ENCODE assay signal across 41 cellular contexts in the genomic region with DNA sequence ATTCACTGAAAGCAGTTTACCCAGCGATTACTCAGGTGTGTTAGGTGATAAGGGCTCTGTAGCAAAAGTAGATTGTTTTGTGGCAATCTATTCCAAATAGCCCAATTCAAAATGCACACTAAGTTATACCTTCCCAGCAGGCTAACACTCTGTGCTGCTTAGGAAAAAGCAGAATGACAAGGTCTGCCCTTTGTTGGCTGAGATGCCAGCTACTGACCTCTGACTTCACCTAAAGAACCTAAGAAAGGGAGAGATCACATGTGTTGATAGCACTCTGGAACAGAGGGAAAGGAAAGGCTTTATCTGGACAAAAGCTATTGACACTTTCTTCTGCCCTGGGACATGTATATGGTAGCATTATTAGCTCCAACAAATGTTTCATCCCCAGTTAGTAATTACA.
"Had no signal": no experiment of that assay in that cellular context is flagged by ENCODE, and none has a peak within 500 bp of the region (broad histone marks: within the 10 kb centered on the region; RNA-seq: fewer than 3 reads in every experiment).

No MANE protein-coding gene starts in this region.

- H3K27me3 Mint-ChIP-seq: activated naive CD4-positive, alpha-beta T cell treated with anti-CD3 and anti-CD28 coated beads, Interleukin-2, amount 10 ng/mL, durations not matched to agents 7 days and 5 days; activated naive CD8-positive, alpha-beta T cell; activated naive CD8-positive, alpha-beta T cell treated with anti-CD3 and anti-CD28 coated beads, Interleukin-2, amount 10 ng/mL, durations not matched to agents 7 days and 5 days; activated T-cell treated with anti-CD3 and anti-CD28 coated beads, Interleukin-2, amount 50 U/mL, for 24 hours; brain; central memory CD8-positive, alpha-beta T cell had no signal

- H3K9me3 ChIP-seq: adrenal gland, ascending aorta, body of pancreas, breast epithelium had no signal

- H3K4me3 Mint-ChIP-seq: activated naive CD4-positive, alpha-beta T cell treated with anti-CD3 and anti-CD28 coated beads for 36 hours; activated naive CD4-positive, alpha-beta T cell treated with anti-CD3 and anti-CD28 coated beads, Interleukin-2, amount 10 ng/mL, durations not matched to agents 7 days and 5 days; activated naive CD4-positive, alpha-beta T cell treated with anti-CD3 and anti-CD28 coated beads, Interleukin-2, amount 50 U/mL, for 24 hours; activated naive CD8-positive, alpha-beta T cell; activated naive CD8-positive, alpha-beta T cell treated with anti-CD3 and anti-CD28 coated beads for 36 hours; activated naive CD8-positive, alpha-beta T cell treated with anti-CD3 and anti-CD28 coated beads, Interleukin-2, amount 10 ng/mL, durations not matched to agents 7 days and 5 days; activated naive CD8-positive, alpha-beta T cell treated with anti-CD3 and anti-CD28 coated beads, Interleukin-2, amount 50 U/mL, for 24 hours; activated T-cell treated with anti-CD3 and anti-CD28 coated beads, Interleukin-2, amount 50 U/mL, for 24 hours; activated T-cell treated with anti-CD3 and anti-CD28 coated beads, Interleukin-2, amount 50 U/mL, for 4 hours; activated T-cell treated with anti-CD3 and anti-CD28 coated beads, Interleukin-2, amount 50 U/mL, for 72 hours; activated T-helper 1 cell treated with anti-CD3 and anti-CD28 coated beads, Interleukin-12 subunit alpha, Interleukin-12 subunit beta, Interleukin-2, Interleukin-4 antibody, amounts not matched to agents 30 ng/mL and 10 ng/mL and 1 ng/mL, durations not matched to agents 14 hours and 24 hours and 36 hours; activated T-helper 17 cell treated with anti-CD3 and anti-CD28 coated beads, Interleukin-2, amount 50 U/mL, for 72 hours; brain; central memory CD8-positive, alpha-beta T cell had no signal

- DNase-seq: activated effector memory CD4-positive, alpha-beta T cell treated with anti-CD3 and anti-CD28 coated beads, Interleukin-2, amount 50 U/mL, for 16 hours; activated effector memory CD4-positive, alpha-beta T cell treated with Interleukin-2 at 50 U/mL for 16 hours; activated gamma-delta T cell; activated gamma-delta T cell treated with Interleukin-2 at 50 U/mL for 16 hours; activated naive CD4-positive, alpha-beta T cell; activated naive CD4-positive, alpha-beta T cell treated with anti-CD3 and anti-CD28 coated beads for 36 hours; activated naive CD4-positive, alpha-beta T cell treated with anti-CD3 and anti-CD28 coated beads, Interleukin-2, amount 10 ng/mL, durations not matched to agents 7 days and 5 days; activated naive CD4-positive, alpha-beta T cell treated with anti-CD3 and anti-CD28 coated beads, Interleukin-2, amount 50 U/mL, for 16 hours; activated naive CD4-positive, alpha-beta T cell treated with Interleukin-2 at 50 U/mL for 16 hours; activated naive CD8-positive, alpha-beta T cell treated with anti-CD3 and anti-CD28 coated beads for 36 hours; activated naive CD8-positive, alpha-beta T cell treated with anti-CD3 and anti-CD28 coated beads, Interleukin-2, amount 10 ng/mL, durations not matched to agents 7 days and 5 days; activated naive CD8-positive, alpha-beta T cell treated with anti-CD3 and anti-CD28 coated beads, Interleukin-2, amount 50 U/mL, for 24 hours; activated T-cell treated with anti-CD3 and anti-CD28 coated beads for 4 hours; activated T-cell treated with anti-CD3 and anti-CD28 coated beads, Interleukin-2, amount 50 U/mL, for 1 hour; activated T-cell treated with anti-CD3 and anti-CD28 coated beads, Interleukin-2, amount 50 U/mL, for 24 hours; activated T-cell treated with anti-CD3 and anti-CD28 coated beads, Interleukin-2, amount 50 U/mL, for 4 hours; activated T-cell treated with anti-CD3 and anti-CD28 coated beads, Interleukin-2, amount 50 U/mL, for 48 hours; activated T-cell treated with anti-CD3 and anti-CD28 coated beads, Interleukin-2, amount 50 U/mL, for 72 hours; adrenal gland; amniotic stem cell; amygdala; anterior cingulate cortex; aorta; body of pancreas; brain microvascular endothelial cell; caudate nucleus; central memory CD4-positive, alpha-beta T cell; cerebellar nuclear complex had no signal

- ATAC-seq: activated naive CD4-positive, alpha-beta T cell treated with anti-CD3 and anti-CD28 coated beads, Interleukin-2, amount 50 U/mL, for 72 hours; activated naive CD8-positive, alpha-beta T cell treated with anti-CD3 and anti-CD28 coated beads, Interleukin-2, amount 50 U/mL, for 24 hours; activated T-cell treated with anti-CD3 and anti-CD28 coated beads, Interleukin-2, amount 50 U/mL, for 4 hours; activated T-cell treated with anti-CD3 and anti-CD28 coated beads, Interleukin-2, amount 50 U/mL, for 72 hours; activated T-helper 17 cell treated with anti-CD3 and anti-CD28 coated beads, Interleukin-2, amount 50 U/mL, for 72 hours; body of pancreas had no signal

- H3K4me1 ChIP-seq: adrenal gland, ascending aorta, body of pancreas, breast epithelium had no signal

- H3K4me1 Mint-ChIP-seq: activated naive CD4-positive, alpha-beta T cell treated with anti-CD3 and anti-CD28 coated beads, Interleukin-2, amount 10 ng/mL, durations not matched to agents 7 days and 5 days; activated naive CD4-positive, alpha-beta T cell treated with anti-CD3 and anti-CD28 coated beads, Interleukin-2, amount 50 U/mL, for 24 hours; activated naive CD8-positive, alpha-beta T cell treated with anti-CD3 and anti-CD28 coated beads for 36 hours; activated naive CD8-positive, alpha-beta T cell treated with anti-CD3 and anti-CD28 coated beads, Interleukin-2, amount 10 ng/mL, durations not matched to agents 7 days and 5 days; activated naive CD8-positive, alpha-beta T cell treated with anti-CD3 and anti-CD28 coated beads, Interleukin-2, amount 50 U/mL, for 24 hours; activated T-helper 17 cell treated with anti-CD3 and anti-CD28 coated beads, Interleukin-2, amount 50 U/mL, for 72 hours; central memory CD8-positive, alpha-beta T cell had no signal

- H3K27ac Mint-ChIP-seq: activated naive CD4-positive, alpha-beta T cell treated with anti-CD3 and anti-CD28 coated beads for 36 hours; activated naive CD4-positive, alpha-beta T cell treated with anti-CD3 and anti-CD28 coated beads, Interleukin-2, amount 10 ng/mL, durations not matched to agents 7 days and 5 days; activated naive CD4-positive, alpha-beta T cell treated with anti-CD3 and anti-CD28 coated beads, Interleukin-2, amount 50 U/mL, for 24 hours; activated naive CD4-positive, alpha-beta T cell treated with anti-CD3 and anti-CD28 coated beads, Interleukin-2, amount 50 U/mL, for 72 hours; activated naive CD8-positive, alpha-beta T cell; activated naive CD8-positive, alpha-beta T cell treated with anti-CD3 and anti-CD28 coated beads for 36 hours; activated naive CD8-positive, alpha-beta T cell treated with anti-CD3 and anti-CD28 coated beads, Interleukin-2, amount 10 ng/mL, durations not matched to agents 7 days and 5 days; activated naive CD8-positive, alpha-beta T cell treated with anti-CD3 and anti-CD28 coated beads, Interleukin-2, amount 50 U/mL, for 24 hours; activated T-cell treated with anti-CD3 and anti-CD28 coated beads, Interleukin-2, amount 50 U/mL, for 24 hours; activated T-cell treated with anti-CD3 and anti-CD28 coated beads, Interleukin-2, amount 50 U/mL, for 72 hours; activated T-helper 1 cell treated with anti-CD3 and anti-CD28 coated beads, Interleukin-12 subunit alpha, Interleukin-12 subunit beta, Interleukin-2, Interleukin-4 antibody, amounts not matched to agents 30 ng/mL and 10 ng/mL and 1 ng/mL, durations not matched to agents 14 hours and 24 hours and 36 hours; activated T-helper 17 cell treated with anti-CD3 and anti-CD28 coated beads, Interleukin-2, amount 50 U/mL, for 72 hours; activated T-helper 2 cell treated with anti-CD3 and anti-CD28 coated beads, Interferon-gamma antibody, Interleukin-2, Interleukin-4, amounts not matched to agents 10 μg/mL and 5 μg/mL and 100 μg/mL, durations not matched to agents 14 hours and 24 hours and 36 hours; brain had no signal

- H3K36me3 Mint-ChIP-seq: activated naive CD4-positive, alpha-beta T cell treated with anti-CD3 and anti-CD28 coated beads, Interleukin-2, amount 10 ng/mL, durations not matched to agents 7 days and 5 days; activated naive CD4-positive, alpha-beta T cell treated with anti-CD3 and anti-CD28 coated beads, Interleukin-2, amount 50 U/mL, for 24 hours; activated naive CD4-positive, alpha-beta T cell treated with anti-CD3 and anti-CD28 coated beads, Interleukin-2, amount 50 U/mL, for 72 hours; activated naive CD8-positive, alpha-beta T cell; activated naive CD8-positive, alpha-beta T cell treated with anti-CD3 and anti-CD28 coated beads for 36 hours; activated naive CD8-positive, alpha-beta T cell treated with anti-CD3 and anti-CD28 coated beads, Interleukin-2, amount 10 ng/mL, durations not matched to agents 7 days and 5 days; brain had no signal

- H3K36me3 ChIP-seq: adrenal gland, ascending aorta, brain microvascular endothelial cell, breast epithelium, cardiac muscle cell had no signal

- H3K27me3 ChIP-seq: adrenal gland, ascending aorta, body of pancreas, brain microvascular endothelial cell, breast epithelium, cardiac muscle cell had no signal

- FAIRE-seq: astrocyte, bronchial epithelial cell had no signal

- H3K9me3 Mint-ChIP-seq: activated naive CD4-positive, alpha-beta T cell treated with anti-CD3 and anti-CD28 coated beads, Interleukin-2, amount 50 U/mL, for 24 hours; activated naive CD4-positive, alpha-beta T cell treated with anti-CD3 and anti-CD28 coated beads, Interleukin-2, amount 50 U/mL, for 72 hours; activated naive CD8-positive, alpha-beta T cell treated with anti-CD3 and anti-CD28 coated beads for 36 hours; activated naive CD8-positive, alpha-beta T cell treated with anti-CD3 and anti-CD28 coated beads, Interleukin-2, amount 10 ng/mL, durations not matched to agents 7 days and 5 days; activated T-cell treated with anti-CD3 and anti-CD28 coated beads, Interleukin-2, amount 50 U/mL, for 24 hours; activated T-cell treated with anti-CD3 and anti-CD28 coated beads, Interleukin-2, amount 50 U/mL, for 4 hours; activated T-cell treated with anti-CD3 and anti-CD28 coated beads, Interleukin-2, amount 50 U/mL, for 72 hours; activated T-helper 1 cell treated with anti-CD3 and anti-CD28 coated beads, Interleukin-12 subunit alpha, Interleukin-12 subunit beta, Interleukin-2, Interleukin-4 antibody, amounts not matched to agents 30 ng/mL and 10 ng/mL and 1 ng/mL, durations not matched to agents 14 hours and 24 hours and 36 hours; activated T-helper 17 cell treated with anti-CD3 and anti-CD28 coated beads, Interleukin-2, amount 50 U/mL, for 72 hours; activated T-helper 2 cell treated with anti-CD3 and anti-CD28 coated beads, Interferon-gamma antibody, Interleukin-2, Interleukin-4, amounts not matched to agents 10 μg/mL and 5 μg/mL and 100 μg/mL, durations not matched to agents 14 hours and 24 hours and 36 hours; central memory CD8-positive, alpha-beta T cell had no signal

- H3K27ac ChIP-seq: adrenal gland, ascending aorta, body of pancreas, brain microvascular endothelial cell, breast epithelium, cardiac muscle cell had no signal

- H3K4me3 ChIP-seq: adrenal gland, ascending aorta, body of pancreas, breast epithelium, cardiac muscle cell had no signal
